Comparison of ENCODE assay signal across 18 cellular contexts in genomic region chr14:85471156-85471555, GRCh38. TPM values are rescaled to one million over a fixed set of nuclear protein-coding genes. Genes with fewer than 3 reads are reported as not detected.
DNase-seq lines count a peak whose midpoint lies in the region; ATAC-seq and TF ChIP-seq lines count a peak whose summit lies in the region.
"Had no signal": no experiment of that assay in that cellular context is flagged by ENCODE, and none has a peak within 500 bp of the region (broad histone marks: within the 10 kb centered on the region; RNA-seq: fewer than 3 reads in every experiment).

No MANE protein-coding gene starts in this region.

- H3K36me3 ChIP-seq in brain microvascular endothelial cell (replicated peaks): no peaks in the 10 kb centered on the region
- no peaks in the 10 kb centered on the region for H3K36me3 ChIP-seq in mesenchymal stem cell (ENCODE audit: control insufficient read depth in 1 of 2, insufficient read depth in 2 of 2, low read depth in 1 of 2, low read length in 2 of 2)
- H3K36me3 ChIP-seq: heart left ventricle, upper lobe of right lung had no signal

- no peak overlapping the region for H2BK120ac ChIP-seq in mesenchymal stem cell (ENCODE audit: low read depth, low read length)

- no peak overlapping the region for H3K4ac ChIP-seq in mesenchymal stem cell (ENCODE audit: low read depth in 1 of 2, low read length in 2 of 2)

- H2AFZ ChIP-seq in mesenchymal stem cell (ENCODE audit: low read depth, low read length): no peak overlapping the region

- peaks cover 3% of the 10 kb centered on the region for H3K4me1 ChIP-seq in mesenchymal stem cell (ENCODE audit: control insufficient read depth, insufficient read depth, low read depth, low read length)

- H3K9ac ChIP-seq in mesenchymal stem cell (ENCODE audit: low read length): peak overlapping the region; percentile 7

- H4K8ac ChIP-seq in mesenchymal stem cell (ENCODE audit: low read length): no peak overlapping the region

- H3K27ac Mint-ChIP-seq in activated CD8-positive, alpha-beta T cell treated with anti-CD3 and anti-CD28 coated beads, Interleukin-2, amount 10 ng/mL, durations not matched to agents 7 days and 5 days: no peak overlapping the region
- H3K27ac Mint-ChIP-seq: activated naive CD4-positive, alpha-beta T cell treated with anti-CD3 and anti-CD28 coated beads for 36 hours; stimulated activated naive CD8-positive, alpha-beta T cell treated with anti-CD3 and anti-CD28 coated beads, Interleukin-15, Interleukin-2, amounts not matched to agents 100 ng/mL and 50 ng/mL, for 24 hours had no signal

- H3K4me3 ChIP-seq in brain microvascular endothelial cell (ENCODE audit: low read depth, low read length): no peak overlapping the region
- H3K4me3 ChIP-seq in mesenchymal stem cell (ENCODE audit: insufficient read depth in 1 of 2, low read depth in 1 of 2, low read length in 2 of 2): no peak overlapping the region
- H3K4me3 ChIP-seq: heart left ventricle, upper lobe of right lung had no signal

- no peaks in the 10 kb centered on the region for H3K79me1 ChIP-seq in mesenchymal stem cell (replicated peaks; ENCODE audit: low read length, poor library complexity, severe bottlenecking)

- POLR2A ChIA-PET in activated CD8-positive, alpha-beta T cell treated with anti-CD3 and anti-CD28 coated beads, Interleukin-2, amount 10 ng/mL, durations not matched to agents 7 days and 5 days (lab: Charles Lee): no interaction called here

- H2BK5ac ChIP-seq in mesenchymal stem cell (ENCODE audit: low read depth, low read length, poor library complexity, severe bottlenecking): no peak overlapping the region

- H3K14ac ChIP-seq in mesenchymal stem cell (ENCODE audit: low read length in 2 of 2): no peak overlapping the region

- no peaks in the 10 kb centered on the region for H3K27me3 Mint-ChIP-seq in activated CD8-positive, alpha-beta T cell treated with anti-CD3 and anti-CD28 coated beads, Interleukin-2, amount 10 ng/mL, durations not matched to agents 7 days and 5 days (ENCODE audit: low read depth)
- H3K27me3 Mint-ChIP-seq: stimulated activated naive CD8-positive, alpha-beta T cell treated with anti-CD3 and anti-CD28 coated beads, Interleukin-15, Interleukin-2, amounts not matched to agents 100 ng/mL and 50 ng/mL, for 24 hours had no signal

- no peak for ATAC-seq in activated CD8-positive, alpha-beta T cell treated with anti-CD3 and anti-CD28 coated beads, Interleukin-2, amount 10 ng/mL, durations not matched to agents 7 days and 5 days

- H3K27ac ChIP-seq in brain microvascular endothelial cell (peak overlapping the region; percentile 87), mesenchymal stem cell (ENCODE audit: low read length, poor library complexity, severe bottlenecking) (peak overlapping the region; percentile 93)
- H3K27ac ChIP-seq: upper lobe of right lung had no signal

- in situ Hi-C loops in brain microvascular endothelial cell (cut with HindIII; ENCODE audit: low pct_ligation_motif_present, low sequenced_read_pairs): no loop called here

- H3K4me3 Mint-ChIP-seq in activated CD8-positive, alpha-beta T cell treated with anti-CD3 and anti-CD28 coated beads, Interleukin-2, amount 10 ng/mL, durations not matched to agents 7 days and 5 days: no peak overlapping the region
- H3K4me3 Mint-ChIP-seq: activated naive CD4-positive, alpha-beta T cell treated with anti-CD3 and anti-CD28 coated beads for 36 hours; stimulated activated naive CD8-positive, alpha-beta T cell treated with anti-CD3 and anti-CD28 coated beads, Interleukin-15, Interleukin-2, amounts not matched to agents 100 ng/mL and 50 ng/mL, for 24 hours had no signal

- CTCF ChIA-PET in activated CD8-positive, alpha-beta T cell treated with anti-CD3 and anti-CD28 coated beads, Interleukin-2, amount 10 ng/mL, durations not matched to agents 7 days and 5 days (lab: Charles Lee): no interaction called here

- no peak for TF ChIP-seq CTCF in brain microvascular endothelial cell (IDR thresholded peaks at IDR 0.05; ENCODE audit: low read depth, low read length, missing control alignments)
- no peak for TF ChIP-seq CTCF in GM10266 (IDR thresholded peaks at IDR 0.05; ENCODE audit: control insufficient read depth, insufficient read depth, low read depth, missing control alignments)

- no peak overlapping the region for H2AK5ac ChIP-seq in mesenchymal stem cell (ENCODE audit: low read length, severe bottlenecking)

- no peaks in the 10 kb centered on the region for H3K27me3 ChIP-seq in brain microvascular endothelial cell (replicated peaks)
- no peaks in the 10 kb centered on the region for H3K27me3 ChIP-seq in mesenchymal stem cell (ENCODE audit: control insufficient read depth in 1 of 2, insufficient read depth in 1 of 2, low read length in 2 of 2)
- H3K27me3 ChIP-seq: heart left ventricle, upper lobe of right lung had no signal

- H3K18ac ChIP-seq in mesenchymal stem cell (ENCODE audit: low read depth in 1 of 2, low read length in 2 of 2): no peak overlapping the region

- no peak overlapping the region for H2BK12ac ChIP-seq in mesenchymal stem cell (ENCODE audit: low read length in 2 of 2)

- H3K23ac ChIP-seq in mesenchymal stem cell (ENCODE audit: low read length in 2 of 2): no peak overlapping the region

- no peaks in the 10 kb centered on the region for H3K36me3 Mint-ChIP-seq in activated CD8-positive, alpha-beta T cell treated with anti-CD3 and anti-CD28 coated beads, Interleukin-2, amount 10 ng/mL, durations not matched to agents 7 days and 5 days (ENCODE audit: low read depth)

- peak; percentile 31 for DNase-seq in AG08395 (ENCODE audit: low spot score)
- DNase-seq in MV-4-11 (lab: John Stamatoyannopoulos, UW): peak; percentile 52
- peak; percentile 42 for DNase-seq in brain microvascular endothelial cell
- peak; percentile 31 for DNase-seq in mesenchymal stem cell
- no peak for DNase-seq in cerebellar nuclear complex (lab: John Stamatoyannopoulos, UW)
- no peak for DNase-seq in stimulated activated naive CD4-positive, alpha-beta T cell (lab: John Stamatoyannopoulos, UW)
- no peak for DNase-seq in GM10266 (ENCODE audit: extremely low spot score)
- DNase-seq in activated CD8-positive, alpha-beta T cell treated with anti-CD3 and anti-CD28 coated beads, Interleukin-2, amount 10 ng/mL, durations not matched to agents 7 days and 5 days: no peak
- DNase-seq: activated CD4-positive, CD25-positive, alpha-beta regulatory T cell treated with anti-CD3 and anti-CD28 coated beads, Interleukin-2, amount 50 U/mL, for 72 hours; activated CD8-positive, alpha-beta memory T cell treated with anti-CD3 and anti-CD28 coated beads, Interleukin-2, amount 50 U/mL, for 4 hours; activated naive CD4-positive, alpha-beta T cell treated with anti-CD3 and anti-CD28 coated beads for 36 hours; central memory CD4-positive, alpha-beta T cell; NCI-H1092; stimulated activated CD4-positive, alpha-beta T cell treated with anti-CD3 and anti-CD28 coated beads, Interleukin-12 subunit alpha, Interleukin-12 subunit beta, amount 100 ng/mL, for 4 hours; T-helper 2 cell; upper lobe of right lung had no signal

- H3K4me2 ChIP-seq in mesenchymal stem cell (ENCODE audit: low read length, poor library complexity, severe bottlenecking): no peak overlapping the region

- no peaks in the 10 kb centered on the region for H3K4me1 Mint-ChIP-seq in activated CD8-positive, alpha-beta T cell treated with anti-CD3 and anti-CD28 coated beads, Interleukin-2, amount 10 ng/mL, durations not matched to agents 7 days and 5 days (ENCODE audit: low read depth)

- H4K91ac ChIP-seq in mesenchymal stem cell (ENCODE audit: low read length): no peak overlapping the region

- H3K9me3 Mint-ChIP-seq in activated CD8-positive, alpha-beta T cell treated with anti-CD3 and anti-CD28 coated beads, Interleukin-2, amount 10 ng/mL, durations not matched to agents 7 days and 5 days (ENCODE audit: insufficient read depth): no peaks in the 10 kb centered on the region
- H3K9me3 Mint-ChIP-seq: activated naive CD4-positive, alpha-beta T cell treated with anti-CD3 and anti-CD28 coated beads for 36 hours; stimulated activated naive CD8-positive, alpha-beta T cell treated with anti-CD3 and anti-CD28 coated beads, Interleukin-15, Interleukin-2, amounts not matched to agents 100 ng/mL and 50 ng/mL, for 24 hours had no signal

- no peaks in the 10 kb centered on the region for H3K9me3 ChIP-seq in mesenchymal stem cell (ENCODE audit: control insufficient read depth, low read length)
- H3K9me3 ChIP-seq: heart left ventricle, upper lobe of right lung had no signal

- H2BK15ac ChIP-seq in mesenchymal stem cell (ENCODE audit: low read depth, poor library complexity, severe bottlenecking): no peak overlapping the region

RNA-seq across cellular contexts. Expression of gene FLRT2, which starts 58.8 kb away (rescaled TPM):
- 11.8 TPM for polyA plus RNA-seq in mesenchymal stem cell (2013, experiment 1 of 2)
- 11.0 TPM for polyA plus RNA-seq in mesenchymal stem cell (2013, experiment 2 of 2)
- total RNA-seq in activated CD8-positive, alpha-beta T cell treated with anti-CD3 and anti-CD28 coated beads, Interleukin-2, amount 10 ng/mL, durations not matched to agents 7 days and 5 days: not detected
- total RNA-seq: activated naive CD4-positive, alpha-beta T cell treated with anti-CD3 and anti-CD28 coated beads for 36 hours had no signal

Comparison
In these comparisons a context has a peak if more than half of its experiments do, and no peak if none do; other contexts are left out.
1. DNase-seq: peak in AG08395 (single experiment), MV-4-11 (single experiment), brain microvascular endothelial cell (single experiment) and mesenchymal stem cell (single experiment); none in cerebellar nuclear complex (0 of 2), stimulated activated naive CD4-positive, alpha-beta T cell (0 of 6), GM10266 (single experiment) and activated CD8-positive, alpha-beta T cell treated with anti-CD3 and anti-CD28 coated beads, Interleukin-2, amount 10 ng/mL, durations not matched to agents 7 days and 5 days (single experiment).